Comparison of ENCODE assay signal across 36 cellular contexts in genomic region chr1:157291083-157291482, GRCh38.
"Had no signal": no experiment of that assay in that cellular context is flagged by ENCODE, and none has a peak within 500 bp of the region (broad histone marks: within the 10 kb centered on the region; RNA-seq: fewer than 3 reads in every experiment).

No MANE protein-coding gene starts in this region.

- H3K4me1 Mint-ChIP-seq: activated CD4-positive, alpha-beta memory T cell treated with anti-CD3 and anti-CD28 coated beads, Interleukin-2, amount 10 ng/mL, durations not matched to agents 7 days and 5 days; activated CD4-positive, alpha-beta T cell treated with anti-CD3 and anti-CD28 coated beads for 36 hours; activated CD4-positive, alpha-beta T cell treated with anti-CD3 and anti-CD28 coated beads, Interleukin-2, amount 10 ng/mL, durations not matched to agents 7 days and 5 days; activated CD8-positive, alpha-beta memory T cell treated with anti-CD3 and anti-CD28 coated beads, Interleukin-2, amount 10 ng/mL, durations not matched to agents 7 days and 5 days; activated naive CD8-positive, alpha-beta T cell treated with anti-CD3 and anti-CD28 coated beads for 36 hours; WTC11 had no signal

- ATAC-seq: activated CD4-positive, alpha-beta T cell treated with anti-CD3 and anti-CD28 coated beads for 36 hours; activated CD4-positive, CD25-positive, alpha-beta regulatory T cell treated with anti-CD3 and anti-CD28 coated beads, Interleukin-2, amount 50 U/mL, for 24 hours; activated CD8-positive, alpha-beta memory T cell treated with anti-CD3 and anti-CD28 coated beads, Interleukin-2, amount 10 ng/mL, durations not matched to agents 7 days and 5 days; activated CD8-positive, alpha-beta T cell treated with anti-CD3 and anti-CD28 coated beads, Interleukin-2, amount 10 ng/mL, durations not matched to agents 7 days and 5 days; activated naive CD4-positive, alpha-beta T cell treated with anti-CD3 and anti-CD28 coated beads, Interleukin-2, amount 50 U/mL, for 72 hours; body of pancreas; WTC11 had no signal

- H3K9me3 ChIP-seq: adrenal gland, body of pancreas, breast epithelium had no signal

- H3K27me3 ChIP-seq: adrenal gland, body of pancreas, brain microvascular endothelial cell, breast epithelium had no signal

- H3K36me3 ChIP-seq: adrenal gland, brain microvascular endothelial cell, breast epithelium, WERI-Rb-1 had no signal

- H3K9me3 Mint-ChIP-seq: activated CD4-positive, alpha-beta memory T cell treated with anti-CD3 and anti-CD28 coated beads, Interleukin-2, amount 10 ng/mL, durations not matched to agents 7 days and 5 days; activated CD4-positive, alpha-beta T cell treated with anti-CD3 and anti-CD28 coated beads, Interleukin-2, amount 10 ng/mL, durations not matched to agents 7 days and 5 days; activated naive CD4-positive, alpha-beta T cell treated with anti-CD3 and anti-CD28 coated beads for 36 hours; activated naive CD4-positive, alpha-beta T cell treated with anti-CD3 and anti-CD28 coated beads, Interleukin-2, amount 50 U/mL, for 72 hours; activated naive CD8-positive, alpha-beta T cell treated with anti-CD3 and anti-CD28 coated beads for 36 hours; activated T-cell treated with anti-CD3 and anti-CD28 coated beads, Interleukin-2, amount 50 U/mL, for 24 hours; T-helper 1 cell treated with Interleukin-12 subunit alpha and Interleukin-12 subunit beta and Interleukin-4 antibody, amounts not matched to agents 30 μg/mL and 1 μg/mL, for 36 hours; T-helper 2 cell treated with Interferon-gamma antibody and Interleukin-4, amounts not matched to agents 5 μg/mL and 100 μg/mL, for 36 hours had no signal

- DNase-seq: activated CD4-positive, alpha-beta memory T cell treated with anti-CD3 and anti-CD28 coated beads, Interleukin-2, amount 10 ng/mL, durations not matched to agents 7 days and 5 days; activated CD4-positive, alpha-beta T cell treated with anti-CD3 and anti-CD28 coated beads for 1 hour; activated CD4-positive, alpha-beta T cell treated with anti-CD3 and anti-CD28 coated beads for 36 hours; activated CD4-positive, alpha-beta T cell treated with anti-CD3 and anti-CD28 coated beads for 48 hours; activated CD4-positive, alpha-beta T cell treated with anti-CD3 and anti-CD28 coated beads, Interleukin-2, amount 10 ng/mL, durations not matched to agents 7 days and 5 days; activated CD4-positive, alpha-beta T cell treated with anti-CD3 and anti-CD28 coated beads, Interleukin-2, amount 50 U/mL, for 48 hours; activated CD4-positive, CD25-positive, alpha-beta regulatory T cell; activated CD8-positive, alpha-beta memory T cell treated with anti-CD3 and anti-CD28 coated beads, Interleukin-2, amount 10 ng/mL, durations not matched to agents 7 days and 5 days; activated CD8-positive, alpha-beta memory T cell treated with anti-CD3 and anti-CD28 coated beads, Interleukin-2, amount 50 U/mL, for 48 hours; activated effector memory CD4-positive, alpha-beta T cell treated with anti-CD3 and anti-CD28 coated beads, Interleukin-2, amount 50 U/mL, for 16 hours; activated gamma-delta T cell treated with Interleukin-2 at 50 U/mL for 16 hours; activated naive CD4-positive, alpha-beta T cell; activated naive CD4-positive, alpha-beta T cell treated with anti-CD3 and anti-CD28 coated beads for 36 hours; activated naive CD4-positive, alpha-beta T cell treated with anti-CD3 and anti-CD28 coated beads, Interleukin-2, amount 50 U/mL, for 16 hours; activated naive CD8-positive, alpha-beta T cell treated with anti-CD3 and anti-CD28 coated beads for 36 hours; activated T-cell treated with anti-CD3 and anti-CD28 coated beads, Interleukin-2, amount 50 U/mL, for 24 hours; activated T-cell treated with anti-CD3 and anti-CD28 coated beads, Interleukin-2, amount 50 U/mL, for 48 hours; adrenal gland; amniotic stem cell; aorta; body of pancreas; brain microvascular endothelial cell; central memory CD4-positive, alpha-beta T cell; T-helper 1 cell; T-helper 2 cell; T-helper 9 cell; WERI-Rb-1 had no signal

- H3K36me3 Mint-ChIP-seq: activated CD8-positive, alpha-beta memory T cell treated with anti-CD3 and anti-CD28 coated beads, Interleukin-2, amount 10 ng/mL, durations not matched to agents 7 days and 5 days; activated naive CD4-positive, alpha-beta T cell treated with anti-CD3 and anti-CD28 coated beads, Interleukin-2, amount 50 U/mL, for 72 hours; activated naive CD8-positive, alpha-beta T cell treated with anti-CD3 and anti-CD28 coated beads for 36 hours; WTC11 had no signal

- H3K4me3 Mint-ChIP-seq: activated CD4-positive, alpha-beta memory T cell treated with anti-CD3 and anti-CD28 coated beads, Interleukin-2, amount 10 ng/mL, durations not matched to agents 7 days and 5 days; activated CD4-positive, alpha-beta T cell treated with anti-CD3 and anti-CD28 coated beads for 36 hours; activated CD4-positive, alpha-beta T cell treated with anti-CD3 and anti-CD28 coated beads, Interleukin-2, amount 10 ng/mL, durations not matched to agents 7 days and 5 days; activated CD8-positive, alpha-beta memory T cell treated with anti-CD3 and anti-CD28 coated beads, Interleukin-2, amount 10 ng/mL, durations not matched to agents 7 days and 5 days; activated CD8-positive, alpha-beta T cell treated with anti-CD3 and anti-CD28 coated beads, Interleukin-2, amount 10 ng/mL, durations not matched to agents 7 days and 5 days; activated naive CD4-positive, alpha-beta T cell treated with anti-CD3 and anti-CD28 coated beads for 36 hours; activated naive CD8-positive, alpha-beta T cell treated with anti-CD3 and anti-CD28 coated beads for 36 hours; activated T-cell treated with anti-CD3 and anti-CD28 coated beads, Interleukin-2, amount 50 U/mL, for 24 hours; T-helper 1 cell treated with Interleukin-12 subunit alpha and Interleukin-12 subunit beta and Interleukin-4 antibody, amounts not matched to agents 30 μg/mL and 1 μg/mL, for 36 hours; T-helper 2 cell treated with Interferon-gamma antibody and Interleukin-4, amounts not matched to agents 5 μg/mL and 100 μg/mL, for 36 hours; WTC11 had no signal

- H3K27ac ChIP-seq: adrenal gland, body of pancreas, brain microvascular endothelial cell, breast epithelium, WERI-Rb-1 had no signal

- FAIRE-seq: astrocyte, TTC549 had no signal

- H3K4me1 ChIP-seq: adrenal gland, body of pancreas, breast epithelium had no signal

- H3K4me3 ChIP-seq: adrenal gland, body of pancreas, breast epithelium had no signal

- H3K27ac Mint-ChIP-seq: activated CD4-positive, alpha-beta memory T cell treated with anti-CD3 and anti-CD28 coated beads, Interleukin-2, amount 10 ng/mL, durations not matched to agents 7 days and 5 days; activated CD4-positive, alpha-beta T cell treated with anti-CD3 and anti-CD28 coated beads for 36 hours; activated CD4-positive, alpha-beta T cell treated with anti-CD3 and anti-CD28 coated beads, Interleukin-2, amount 10 ng/mL, durations not matched to agents 7 days and 5 days; activated CD8-positive, alpha-beta memory T cell treated with anti-CD3 and anti-CD28 coated beads, Interleukin-2, amount 10 ng/mL, durations not matched to agents 7 days and 5 days; activated CD8-positive, alpha-beta T cell treated with anti-CD3 and anti-CD28 coated beads, Interleukin-2, amount 10 ng/mL, durations not matched to agents 7 days and 5 days; activated naive CD4-positive, alpha-beta T cell treated with anti-CD3 and anti-CD28 coated beads for 36 hours; activated naive CD4-positive, alpha-beta T cell treated with anti-CD3 and anti-CD28 coated beads, Interleukin-2, amount 50 U/mL, for 72 hours; activated naive CD8-positive, alpha-beta T cell treated with anti-CD3 and anti-CD28 coated beads for 36 hours; activated T-cell treated with anti-CD3 and anti-CD28 coated beads, Interleukin-2, amount 50 U/mL, for 24 hours; T-helper 1 cell treated with Interleukin-12 subunit alpha and Interleukin-12 subunit beta and Interleukin-4 antibody, amounts not matched to agents 30 μg/mL and 1 μg/mL, for 36 hours; T-helper 2 cell treated with Interferon-gamma antibody and Interleukin-4, amounts not matched to agents 5 μg/mL and 100 μg/mL, for 36 hours; WTC11 had no signal
